ENCODE assay signal across 10 cellular contexts in the genomic region with DNA sequence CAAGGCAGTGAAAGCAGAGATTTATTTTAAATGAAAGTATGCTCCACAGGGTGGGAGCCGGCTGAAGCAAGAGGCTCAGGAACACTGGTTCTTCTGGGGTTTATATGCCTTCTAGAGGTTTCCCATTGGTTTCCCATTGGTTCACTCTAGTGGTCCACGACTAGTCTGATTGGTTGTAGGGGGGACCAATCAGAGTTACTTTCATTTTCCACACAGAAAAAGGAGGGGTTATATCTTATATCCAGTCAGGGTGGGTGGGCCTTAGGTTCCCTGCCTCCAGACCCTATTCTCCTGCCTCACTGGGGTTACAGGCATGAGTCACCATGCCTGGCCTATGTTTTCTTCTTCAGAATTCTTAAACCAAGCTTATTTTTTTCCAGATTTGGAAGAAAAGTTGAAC.
DNase-seq lines count a peak whose midpoint lies in the region; ATAC-seq and TF ChIP-seq lines count a peak whose summit lies in the region.
"Had no signal": no experiment of that assay in that cellular context is flagged by ENCODE, and none has a peak within 500 bp of the region (broad histone marks: within the 10 kb centered on the region; RNA-seq: fewer than 3 reads in every experiment).

No MANE protein-coding gene starts in this region.

- no peaks in the 10 kb centered on the region for H3K9me3 Mint-ChIP-seq in naive thymus-derived CD4-positive, alpha-beta T cell
- H3K9me3 Mint-ChIP-seq: neural crest cell had no signal

- H2BK5ac ChIP-seq in IMR-90 (ENCODE audit: low read depth, low read length, poor library complexity, severe bottlenecking): peak overlapping the region; percentile 95
- no peak overlapping the region for H2BK5ac ChIP-seq in mesendoderm (ENCODE audit: low read length)

- peak overlapping the region; percentile 30; the same call in 1 of the 2 replicates for H2BK20ac ChIP-seq in IMR-90 (ENCODE audit: low read depth, low read length)

- H3K27me3 ChIP-seq in BLaER1 (no peaks in the 10 kb centered on the region), IMR-90 (ENCODE audit: control insufficient read depth, insufficient read depth, low read length) (no peaks in the 10 kb centered on the region), breast epithelium (no peaks in the 10 kb centered on the region), mesendoderm (ENCODE audit: insufficient read depth, low read length, poor library complexity) (no peaks in the 10 kb centered on the region)
- H3K27me3 ChIP-seq in naive thymus-derived CD4-positive, alpha-beta T cell (ENCODE audit: control insufficient read depth in 2 of 2, insufficient read depth in 2 of 2, low read length in 2 of 2): no peaks in the 10 kb centered on the region

- TF ChIP-seq RAD21 in IMR-90 (IDR thresholded peaks at IDR 0.05; ENCODE audit: low read length): no peak

- peak overlapping the region; percentile 64 for H2BK120ac ChIP-seq in IMR-90 (ENCODE audit: low read depth, low read length)
- H2BK120ac ChIP-seq in mesendoderm (ENCODE audit: low read depth, low read length): no peak overlapping the region

- H3K14ac ChIP-seq in IMR-90 (replicated peaks; ENCODE audit: low read depth, low read length): peak overlapping the region; percentile 72; the same call in 1 of the 2 replicates

- in situ Hi-C loops in IMR-90 (cut with MboI; ENCODE audit: low sequenced_read_pairs): loop anchor here (25.0 kb wide), 1 partner anchor 632 kb away; no protein-coding TSS in a partner anchor

- TF ChIP-seq POLR2A in IMR-90 (IDR thresholded peaks at IDR 0.05; ENCODE audit: low read depth, low read length): no peak
- no peak for TF ChIP-seq POLR2A in breast epithelium (IDR thresholded peaks at IDR 0.05)

- DNase-seq in IMR-90 (peak; percentile 93), breast epithelium (ENCODE audit: low spot score in 2 of 2) (no peak), mesendoderm (peak; percentile 55), DMS114 treated with DMSO at 0.1 percent for 48 hours (lab: John Stamatoyannopoulos, UW; ENCODE audit: unreplicated experiment) (no peak), amygdala (lab: John Stamatoyannopoulos, UW) (no peak)
- DNase-seq in naive thymus-derived CD4-positive, alpha-beta T cell: no peak
- DNase-seq: activated CD4-positive, alpha-beta T cell treated with anti-CD3 and anti-CD28 coated beads, Interleukin-2, amount 50 U/mL, for 48 hours had no signal

- no TSS peak for BruUV-seq in IMR-90 (replicated peaks; lab: Mats Ljungman, UMichigan)

- peaks cover 0 to 59% (median 34%) of the 10 kb centered on the region in 5 donors for H3K36me3 Mint-ChIP-seq in naive thymus-derived CD4-positive, alpha-beta T cell

- no peak overlapping the region for H3K4me3 Mint-ChIP-seq in naive thymus-derived CD4-positive, alpha-beta T cell
- H3K4me3 Mint-ChIP-seq: neural crest cell had no signal

- POLR2A ChIA-PET in IMR-90 (lab: Charles Lee; ENCODE audit: unreplicated experiment): no interaction called here
- POLR2A ChIA-PET in naive thymus-derived CD4-positive, alpha-beta T cell (lab: Charles Lee): interaction anchor here (0.6 to 1.0 kb wide), 2 partner anchors 14 to 112 kb away, joined by 3 to 4 read pairs; no protein-coding TSS in a partner anchor

- H3K4ac ChIP-seq in IMR-90 (ENCODE audit: low read depth, low read length) (peak overlapping the region; percentile 62), mesendoderm (ENCODE audit: low read depth, low read length) (no peak overlapping the region)

- peak; percentile 87 for ATAC-seq in IMR-90 (ENCODE audit: low read depth)
- no peak for ATAC-seq in naive thymus-derived CD4-positive, alpha-beta T cell
- no peak for ATAC-seq in HG02571 (IDR thresholded peaks at IDR 0.05; ENCODE audit: unreplicated experiment)

- peak overlapping the region; percentile 4 for H2AFZ ChIP-seq in IMR-90 (replicated peaks; ENCODE audit: low read length, poor library complexity)

- H3K23ac ChIP-seq in IMR-90 (ENCODE audit: low read depth, low read length): no peak overlapping the region
- no peak overlapping the region for H3K23ac ChIP-seq in mesendoderm (ENCODE audit: low read length)

- peak overlapping the region; percentile 77 to 88 for H4K8ac ChIP-seq in IMR-90 (ENCODE audit: low read depth in 2 of 2, low read length in 2 of 2)
- H4K8ac ChIP-seq in mesendoderm (ENCODE audit: low read depth, low read length): no peak overlapping the region

- H2AK5ac ChIP-seq in IMR-90 (ENCODE audit: low read depth, low read length) (peak overlapping the region; percentile 88), mesendoderm (ENCODE audit: low read length) (no peak overlapping the region)

- H3K4me3 ChIP-seq in BLaER1 (no peak overlapping the region), IMR-90 (ENCODE audit: insufficient read depth, low read depth, low read length) (no peak overlapping the region; the same call in 1 of the 2 replicates), breast epithelium (no peak overlapping the region), mesendoderm (ENCODE audit: low read length) (no peak overlapping the region)
- no peak overlapping the region for H3K4me3 ChIP-seq in naive thymus-derived CD4-positive, alpha-beta T cell (ENCODE audit: low read length)

- H4K20me1 ChIP-seq in BLaER1 (peaks cover 93% of the 10 kb centered on the region), IMR-90 (ENCODE audit: insufficient read depth, low read length) (no peaks in the 10 kb centered on the region)

- no peak overlapping the region for H2AK9ac ChIP-seq in IMR-90 (replicated peaks; ENCODE audit: low read depth, low read length, poor library complexity)

- no peak overlapping the region for H3K9ac ChIP-seq in BLaER1
- H3K9ac ChIP-seq in IMR-90 (ENCODE audit: low read depth, low read length): peak overlapping the region; percentile 51; the same call in 1 of the 2 replicates
- no peak overlapping the region for H3K9ac ChIP-seq in mesendoderm (ENCODE audit: low read length)

- peaks cover 18% of the 10 kb centered on the region for H3K9me1 ChIP-seq in IMR-90 (ENCODE audit: insufficient read depth, low read length)

- H2BK15ac ChIP-seq in IMR-90 (ENCODE audit: low read depth, low read length) (peak overlapping the region; percentile 43; the same call in 1 of the 3 replicates), mesendoderm (replicated peaks; ENCODE audit: low read depth) (no peak overlapping the region)

- H3K79me1 ChIP-seq in IMR-90 (ENCODE audit: low read depth in 1 of 2, low read length in 2 of 2) (peaks cover 39 to 51% of the 10 kb centered on the region in 2 experiments), mesendoderm (ENCODE audit: low read length) (peaks cover 15% of the 10 kb centered on the region)

- dilution Hi-C loops in IMR-90 (cut with HindIII; ENCODE audit: low sequenced_read_pairs, unreplicated experiment): no loop called here

- H3K4me2 ChIP-seq in BLaER1 (peak overlapping the region; percentile 21; the same call in 1 of the 2 replicates), IMR-90 (ENCODE audit: low read depth, low read length) (peak overlapping the region; percentile 73), mesendoderm (ENCODE audit: low read length) (no peak overlapping the region)

- peaks cover 5 to 39% (median 19%) of the 10 kb centered on the region in 7 donors for H3K4me1 Mint-ChIP-seq in naive thymus-derived CD4-positive, alpha-beta T cell

- H3K18ac ChIP-seq in IMR-90 (ENCODE audit: low read depth, low read length) (peak overlapping the region; percentile 79; the same call in 1 of the 2 replicates), mesendoderm (ENCODE audit: low read length) (no peak overlapping the region)

- no CpG with 5 or more reads among the region's 2 CpGs for WGBS in IMR-90 (ENCODE audit: extremely low coverage in 2 of 2, insufficient read length in 1 of 2), 2 experiments
- WGBS in mesendoderm (ENCODE audit: extremely low coverage, insufficient coverage, low lambda C conversion rate): no CpG with 5 or more reads among the region's 2 CpGs

- H3K9me3 ChIP-seq in BLaER1 (no peaks in the 10 kb centered on the region), IMR-90 (ENCODE audit: control insufficient read depth, insufficient read depth, low read length) (no peaks in the 10 kb centered on the region), breast epithelium (no peaks in the 10 kb centered on the region)
- H3K9me3 ChIP-seq in naive thymus-derived CD4-positive, alpha-beta T cell (ENCODE audit: control insufficient read depth in 2 of 3, low read length in 3 of 3): no peaks in the 10 kb centered on the region

- no peaks in the 10 kb centered on the region for H3K79me2 ChIP-seq in mesendoderm (ENCODE audit: control insufficient read depth, insufficient read depth, low read length)

- H3K4me1 ChIP-seq in BLaER1 (peaks cover 59% of the 10 kb centered on the region), IMR-90 (ENCODE audit: control insufficient read depth, insufficient read depth, low read length) (peaks cover 28% of the 10 kb centered on the region), breast epithelium (peaks cover 0 to 7% of the 10 kb centered on the region in 2 donors), mesendoderm (ENCODE audit: control insufficient read depth, low read depth, low read length) (peaks cover 2% of the 10 kb centered on the region)
- H3K4me1 ChIP-seq in naive thymus-derived CD4-positive, alpha-beta T cell (ENCODE audit: control insufficient read depth in 2 of 2, insufficient read depth in 2 of 2, low read length in 2 of 2): no peaks in the 10 kb centered on the region

- H3K27ac ChIP-seq in BLaER1 (no peak overlapping the region), IMR-90 (ENCODE audit: insufficient read depth, low read length) (peak overlapping the region; percentile 72), breast epithelium (peak overlapping the region; percentile 9 to 76), mesendoderm (ENCODE audit: low read depth, low read length) (no peak overlapping the region)
- H3K27ac ChIP-seq in naive thymus-derived CD4-positive, alpha-beta T cell (ENCODE audit: low read depth, low read length): no peak overlapping the region

- H3K27me3 Mint-ChIP-seq in naive thymus-derived CD4-positive, alpha-beta T cell: no peaks in the 10 kb centered on the region

- H3K36me3 ChIP-seq in BLaER1 (peaks cover 99% of the 10 kb centered on the region), IMR-90 (ENCODE audit: control insufficient read depth, insufficient read depth, low read length) (peaks cover 17% of the 10 kb centered on the region), breast epithelium (peaks cover 17% of the 10 kb centered on the region), mesendoderm (ENCODE audit: control insufficient read depth, insufficient read depth, low read length) (peaks cover 6% of the 10 kb centered on the region)
- H3K36me3 ChIP-seq in naive thymus-derived CD4-positive, alpha-beta T cell (ENCODE audit: control insufficient read depth in 2 of 3, insufficient read depth in 3 of 3, low read length in 3 of 3): peaks cover 0 to 58% (median 7%) of the 10 kb centered on the region in 3 experiments

- H3K27ac Mint-ChIP-seq in naive thymus-derived CD4-positive, alpha-beta T cell: peak overlapping the region in 3 of 9 donors; percentile 23 to 36 (median 29)

- peak overlapping the region; percentile 33 for H4K91ac ChIP-seq in IMR-90 (ENCODE audit: insufficient read depth, low read depth, low read length)

- TF ChIP-seq CTCF in IMR-90 (conservative IDR thresholded peaks at IDR 0.05; ENCODE audit: low read depth, low read length) (no peak), breast epithelium (IDR thresholded peaks at IDR 0.05) (no peak)

- intact Hi-C loops in IMR-90 (cut with micrococcal nuclease): loop anchor here (5.0 kb wide), 1 partner anchor 177 kb away; no protein-coding TSS in a partner anchor
- intact Hi-C loops in breast epithelium (cut with DNase I; ENCODE audit: low total_unique reads): no loop called here
- intact Hi-C loops in naive thymus-derived CD4-positive, alpha-beta T cell (cut with micrococcal nuclease): no loop called here

- CTCF ChIA-PET in IMR-90 (lab: Yijun Ruan, JAX): interaction anchor here (0.6 to 1.8 kb wide), 4 partner anchors 14 to 211 kb away, joined by 3 to 6 read pairs (median 3); no protein-coding TSS in a partner anchor
- CTCF ChIA-PET in naive thymus-derived CD4-positive, alpha-beta T cell (lab: Charles Lee): interaction anchor here (0.7 to 0.8 kb wide), 2 partner anchors 25 to 123 kb away, joined by 3 to 4 read pairs; no protein-coding TSS in a partner anchor

- H3K56ac ChIP-seq in IMR-90 (ENCODE audit: extremely low read depth, insufficient read depth, low read length) (peak overlapping the region; percentile 36; the same call in 1 of the 2 replicates), mesendoderm (ENCODE audit: low read length) (no peak overlapping the region)

- peak overlapping the region; percentile 83 for H4K5ac ChIP-seq in IMR-90 (ENCODE audit: low read depth, low read length)
- no peak overlapping the region for H4K5ac ChIP-seq in mesendoderm (ENCODE audit: low read length)

Comparison
In these comparisons a context has a peak if more than half of its experiments do, and no peak if none do; other contexts are left out.
1. H3K27ac ChIP-seq: peak in IMR-90 (single experiment) and breast epithelium (2 of 2); none in BLaER1 (single experiment), mesendoderm (single experiment) and naive thymus-derived CD4-positive, alpha-beta T cell (single experiment).
2. DNase-seq: peak in IMR-90 (single experiment) and mesendoderm (single experiment); none in breast epithelium (0 of 2), DMS114 treated with DMSO at 0.1 percent for 48 hours (single experiment), naive thymus-derived CD4-positive, alpha-beta T cell (0 of 9) and amygdala (0 of 56).